In the genomic region with DNA sequence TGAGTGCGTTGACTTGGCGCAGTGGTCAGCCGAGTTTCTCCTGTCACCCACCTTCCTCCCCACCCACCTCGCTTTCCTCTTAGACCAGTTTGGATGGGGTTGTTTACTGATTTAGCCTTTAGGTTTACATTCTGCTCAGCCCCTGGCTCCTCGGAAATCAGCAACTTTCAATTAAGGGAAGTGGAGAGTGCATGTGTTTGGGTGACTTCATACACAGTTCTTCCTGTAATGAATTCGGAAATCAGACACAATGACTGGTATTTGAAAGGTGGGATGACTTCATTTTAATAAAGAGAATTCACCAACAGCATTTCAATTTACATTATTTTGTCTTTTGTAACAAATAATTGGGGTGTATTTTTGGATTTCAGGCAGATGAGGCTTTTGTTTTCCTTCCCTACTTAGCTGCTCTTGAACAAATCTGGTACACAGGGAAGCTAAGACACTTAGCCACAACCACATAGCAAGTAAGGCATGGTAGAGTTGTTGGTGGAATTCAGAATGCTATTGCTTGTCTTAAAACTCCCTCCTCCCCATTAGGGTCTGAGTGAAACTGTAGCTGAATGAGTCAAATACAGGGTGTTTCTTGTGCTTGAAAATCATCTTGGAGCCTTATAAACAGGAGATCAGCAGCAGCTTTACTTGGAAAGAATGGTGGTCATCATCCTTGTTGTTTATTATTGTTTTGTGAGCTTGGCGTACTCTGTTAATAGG, we compare ENCODE assay signal across 8 cellular contexts. TPM values are rescaled to one million over a fixed set of nuclear protein-coding genes. Genes with fewer than 3 reads are reported as not detected.
A peak's percentile ranks its signal among the peaks of the same experiment; 100 is the strongest.
DNase-seq lines count a peak whose midpoint lies in the region; ATAC-seq and TF ChIP-seq lines count a peak whose summit lies in the region.

No MANE protein-coding gene starts in this region.

- 10 to 13% methylated on average over 7 of the region's 7 CpGs for WGBS in lung, 2 donors

- H3K4me1 ChIP-seq in Panc1 (ENCODE audit: control insufficient read depth, insufficient read depth, low read length) (peaks cover 6% of the 10 kb centered on the region; the same call in 1 of the 2 replicates), colonic mucosa (peaks cover 6% of the 10 kb centered on the region), lung (ENCODE audit: control insufficient read depth in 2 of 2, insufficient read depth in 2 of 2, low read length in 2 of 2) (peaks cover 6 to 13% of the 10 kb centered on the region in 2 donors), upper lobe of right lung (peaks cover 42% of the 10 kb centered on the region)

- H3K27me3 ChIP-seq in Panc1 (ENCODE audit: control insufficient read depth, insufficient read depth, low read length) = no peaks in the 10 kb centered on the region
- H3K27me3 ChIP-seq in colonic mucosa = no peaks in the 10 kb centered on the region
- H3K27me3 ChIP-seq in lung (ENCODE audit: control insufficient read depth, insufficient read depth) = no peaks in the 10 kb centered on the region
- no peaks in the 10 kb centered on the region for H3K27me3 ChIP-seq in upper lobe of right lung

- H3K4me3 ChIP-seq in Panc1 (ENCODE audit: low read depth in 2 of 2, low read length in 2 of 2) = peak overlapping the region; percentile 84 to 88
- H3K4me3 ChIP-seq in colonic mucosa = peak overlapping the region; percentile 98
- H3K4me3 ChIP-seq in lung = peak overlapping the region; percentile 95
- peak overlapping the region; percentile 94 for H3K4me3 ChIP-seq in upper lobe of right lung

- peak overlapping the region; percentile 94 to 96 for H3K9ac ChIP-seq in colonic mucosa (ENCODE audit: low read depth in 2 of 2, low read length in 2 of 2)

- H3K9me3 ChIP-seq in Panc1 (ENCODE audit: control insufficient read depth, insufficient read depth, low read depth, low read length) = no peaks in the 10 kb centered on the region
- H3K9me3 ChIP-seq in colonic mucosa = no peaks in the 10 kb centered on the region
- H3K9me3 ChIP-seq in lung (ENCODE audit: control insufficient read depth in 2 of 2, insufficient read depth in 1 of 2, low read length in 1 of 2) = no peaks in the 10 kb centered on the region
- no peaks in the 10 kb centered on the region for H3K9me3 ChIP-seq in upper lobe of right lung

- CTCF ChIA-PET in Panc1 (lab: Charles Lee) = interaction anchor here (0.5 to 1.2 kb wide), 3 partner anchors 8 to 735 kb away, joined by 3 to 6 read pairs (median 3); no protein-coding TSS in a partner anchor

- DNase-seq in CD1c-positive myeloid dendritic cell (ENCODE audit: extremely low spot score) (peak; percentile 86), Panc1 (ENCODE audit: low read depth, low spot score) (no peak), colonic mucosa (no peak), lung (ENCODE audit: low spot score) (no peak), upper lobe of right lung (no peak), NCI-H146 treated with DMSO at 0.1 percent for 48 hours (lab: John Stamatoyannopoulos, UW; ENCODE audit: unreplicated experiment) (no peak)

- no peak for TF ChIP-seq CTCF in Panc1 (IDR thresholded peaks at IDR 0.05)
- TF ChIP-seq CTCF in colonic mucosa (IDR thresholded peaks at IDR 0.05) = no peak
- no peak for TF ChIP-seq CTCF in lung (IDR thresholded peaks at IDR 0.05; ENCODE audit: control extremely low read depth, extremely low read depth)
- TF ChIP-seq CTCF in upper lobe of right lung (IDR thresholded peaks at IDR 0.05) = no peak

- intact Hi-C loops in Panc1 (cut with micrococcal nuclease; ENCODE audit: unreplicated experiment) (no loop called here), colonic mucosa (cut with DNase I) (loop anchor here (10.0 kb wide), 1 partner anchor 51 kb away; no protein-coding TSS in a partner anchor), upper lobe of right lung (cut with DNase I) (no loop called here)

- BruUV-seq in Panc1 (replicated peaks; lab: Mats Ljungman, UMichigan) = TSS peak; percentile 68

- H3K27ac ChIP-seq in Panc1 (ENCODE audit: low read length) (peak overlapping the region; percentile 83), colonic mucosa (peak overlapping the region; percentile 90), lung (ENCODE audit: low read depth in 1 of 2, low read length in 1 of 2) (peak overlapping the region; percentile 97), upper lobe of right lung (peak overlapping the region; percentile 96)

- POLR2A ChIA-PET in Panc1 (lab: Charles Lee) = interaction anchor here (0.6 to 1.1 kb wide), 2 partner anchors 21 to 32 kb away, joined by 3 to 4 read pairs; no protein-coding TSS in a partner anchor

- ATAC-seq in GM21723 (IDR thresholded peaks at IDR 0.05; ENCODE audit: unreplicated experiment) (peak; percentile 14), Panc1 (no peak), lung (ENCODE audit: insufficient read depth, low FRiP score) (peak; percentile 8), upper lobe of right lung (peak; percentile 31), GM19328 (IDR thresholded peaks at IDR 0.05; ENCODE audit: unreplicated experiment) (no peak)

- H3K36me3 ChIP-seq in Panc1 (ENCODE audit: control insufficient read depth, insufficient read depth, low read length) = no peaks in the 10 kb centered on the region; the same call in 1 of the 2 replicates
- H3K36me3 ChIP-seq in colonic mucosa = no peaks in the 10 kb centered on the region
- H3K36me3 ChIP-seq in lung (ENCODE audit: control insufficient read depth in 2 of 2, insufficient read depth in 2 of 2, low read length in 2 of 2) = peaks cover 4% of the 10 kb centered on the region in 2 donors
- H3K36me3 ChIP-seq in upper lobe of right lung = peaks cover 4% of the 10 kb centered on the region

- in situ Hi-C loops in Panc1 (cut with HindIII; ENCODE audit: low pct_unique_long_range_greater_than_20kb, low sequenced_read_pairs) = no loop called here

RNA-seq across cellular contexts. Expression of a gene that starts 0.9 kb away (rescaled TPM):
- total RNA-seq in Panc1 (2021; ENCODE audit: unreplicated experiment) = 25.3 TPM
- polyA plus RNA-seq in Panc1 (2012; ENCODE audit: insufficient read length) = 21.2 TPM
- 10 to 100 TPM; 49.2 to 65.0 TPM for total RNA-seq in colonic mucosa
- 10 to 100 TPM; 78.5 to 94.0 TPM for total RNA-seq in lung
- polyA plus RNA-seq in lung = 10 to 100 TPM; 32.5 to 67.2 TPM
- total RNA-seq in upper lobe of right lung = 95.6 TPM

RNA-seq across cellular contexts. Expression of a gene that starts 48.1 kb away (rescaled TPM):
- total RNA-seq in Panc1 (2021; ENCODE audit: unreplicated experiment) (15.4 TPM), colonic mucosa (10 to 100 TPM; 10.5 to 11.3 TPM), lung (10 to 100 TPM; 18.1 to 19.4 TPM), upper lobe of right lung (23.3 TPM)
- 7.2 TPM for polyA plus RNA-seq in Panc1 (2012; ENCODE audit: insufficient read length)
- polyA plus RNA-seq in lung = 1 to 10 TPM; 4.3 to 8.2 TPM

RNA-seq across cellular contexts. Expression of a gene that starts 56.7 kb away (rescaled TPM):
- total RNA-seq in Panc1 (2021; ENCODE audit: unreplicated experiment) = 59.7 TPM
- 58.0 TPM for polyA plus RNA-seq in Panc1 (2012; ENCODE audit: insufficient read length)
- total RNA-seq in colonic mucosa = 10 to 100 TPM; 31.8 to 39.2 TPM
- 10 to 100 TPM; 32.1 to 37.0 TPM for total RNA-seq in lung
- polyA plus RNA-seq in lung = 10 to 100 TPM; 20.9 to 34.6 TPM
- 33.0 TPM for total RNA-seq in upper lobe of right lung

Comparison
In these comparisons a context has a peak if more than half of its experiments do, and no peak if none do; other contexts are left out.
1. ATAC-seq: peak in GM21723 (single experiment), lung (single experiment) and upper lobe of right lung (single experiment); none in Panc1 (single experiment) and GM19328 (single experiment).
2. Peak in every context shown above with its lines, with median percentiles within 50 percentile points of each other: H3K27ac ChIP-seq and H3K4me3 ChIP-seq.